In genomic region chr3:119981386-119981785, GRCh38 we compare ENCODE assay signal across 4 cellular contexts.
"Had no signal": no experiment of that assay in that cellular context is flagged by ENCODE, and none has a peak within 500 bp of the region (broad histone marks: within the 10 kb centered on the region; RNA-seq: fewer than 3 reads in every experiment).

No MANE protein-coding gene starts in this region.

- H3K4me3 Mint-ChIP-seq: GM23338, H9 had no signal

- H3K27ac Mint-ChIP-seq: GM23338 had no signal

- DNase-seq: H9, HCEC 1CT, IMR-90 had no signal

- H3K4me1 Mint-ChIP-seq: GM23338 had no signal
